21 cellular contexts compared by ENCODE assay signal in genomic region chr15:55894406-55894965, GRCh38.
DNase-seq lines count a peak whose midpoint lies in the region; ATAC-seq and TF ChIP-seq lines count a peak whose summit lies in the region.
"Had no signal": no experiment of that assay in that cellular context is flagged by ENCODE, and none has a peak within 500 bp of the region (broad histone marks: within the 10 kb centered on the region; RNA-seq: fewer than 3 reads in every experiment).

No MANE protein-coding gene starts in this region.

- H3K4me3 ChIP-seq in right cardiac atrium (ENCODE audit: low read length) (peak overlapping the region; percentile 52), upper lobe of right lung (peak overlapping the region; percentile 11), esophagus squamous epithelium (peak overlapping the region in 2 of 4 donors; percentile 1 to 17)
- H3K4me3 ChIP-seq: right atrium auricular region, SJCRH30, tibial artery had no signal

- H3K9me3 ChIP-seq in right cardiac atrium (ENCODE audit: control insufficient read depth, low read length) (no peaks in the 10 kb centered on the region), upper lobe of right lung (no peaks in the 10 kb centered on the region), esophagus squamous epithelium (no peaks in the 10 kb centered on the region)
- H3K9me3 ChIP-seq: SJCRH30, tibial artery had no signal

- ATAC-seq in right cardiac atrium (no peak), left cardiac atrium (no peak), foreskin keratinocyte (no peak), upper lobe of right lung (no peak), HG02588 (IDR thresholded peaks at IDR 0.05; ENCODE audit: unreplicated experiment) (no peak)
- ATAC-seq in activated T-cell treated with anti-CD3 and anti-CD28 coated beads, Interleukin-2, amount 50 U/mL, for 4 hours: no peak
- ATAC-seq: activated CD8-positive, alpha-beta T cell treated with anti-CD3 and anti-CD28 coated beads for 36 hours; activated T-helper 17 cell treated with anti-CD3 and anti-CD28 coated beads, Interleukin-2, amount 50 U/mL, for 72 hours had no signal

- no peak for TF ChIP-seq POLR2A in esophagus squamous epithelium (IDR thresholded peaks at IDR 0.05)

- WGBS in right cardiac atrium: 59% methylated on average over 3 of the region's 3 CpGs
- 71 to 77% methylated on average over 3 of the region's 3 CpGs for WGBS in esophagus squamous epithelium, 2 donors

- intact Hi-C loops in right cardiac atrium (cut with DNase I): no loop called here
- intact Hi-C loops in left cardiac atrium (cut with DNase I): no loop called here
- intact Hi-C loops in upper lobe of right lung (cut with DNase I): no loop called here
- intact Hi-C loops in esophagus squamous epithelium (cut with DNase I): no loop called here

- H3K4me1 Mint-ChIP-seq in activated T-cell treated with anti-CD3 and anti-CD28 coated beads, Interleukin-2, amount 50 U/mL, for 4 hours (ENCODE audit: low read depth): peaks cover 10% of the 10 kb centered on the region

- TF ChIP-seq CTCF in foreskin keratinocyte (conservative IDR thresholded peaks at IDR 0.05): no peak
- no peak for TF ChIP-seq CTCF in upper lobe of right lung (IDR thresholded peaks at IDR 0.05)
- no peak for TF ChIP-seq CTCF in esophagus squamous epithelium (IDR thresholded peaks at IDR 0.05)

- in situ Hi-C loops in SK-MEL-5 (cut with HindIII; ENCODE audit: low pct_unique_long_range_greater_than_20kb, low sequenced_read_pairs): no loop called here

- no peak for DNase-seq in right cardiac atrium
- no peak for DNase-seq in left cardiac atrium
- peak; percentile 30 for DNase-seq in SK-MEL-5 (ENCODE audit: low read depth, low spot score)
- DNase-seq in foreskin keratinocyte: no peak
- DNase-seq in upper lobe of right lung: no peak
- DNase-seq in esophagus squamous epithelium (lab: John Stamatoyannopoulos, UW): no peak
- no peak for DNase-seq in activated T-cell treated with anti-CD3 and anti-CD28 coated beads, Interleukin-2, amount 50 U/mL, for 4 hours
- DNase-seq: activated CD8-positive, alpha-beta T cell treated with anti-CD3 and anti-CD28 coated beads for 36 hours; amygdala; COR-L47; GF-D8; GOT3; NCI-H1092 treated with DMSO at 0.1 percent for 48 hours; SJCRH30; stimulated activated CD4-positive, alpha-beta T cell treated with anti-CD3 and anti-CD28 coated beads, Interleukin-4, amount 100 ng/mL, for 1 hour; tibial artery had no signal

- no peaks in the 10 kb centered on the region for H3K27me3 Mint-ChIP-seq in activated T-cell treated with anti-CD3 and anti-CD28 coated beads, Interleukin-2, amount 50 U/mL, for 4 hours (ENCODE audit: low read depth)
- H3K27me3 Mint-ChIP-seq: activated CD8-positive, alpha-beta T cell treated with anti-CD3 and anti-CD28 coated beads for 36 hours; activated T-helper 17 cell treated with anti-CD3 and anti-CD28 coated beads, Interleukin-2, amount 50 U/mL, for 72 hours; IgD-negative memory B cell had no signal

- H3K4me1 ChIP-seq in right cardiac atrium (ENCODE audit: control insufficient read depth, insufficient read depth, low read length) (peaks cover 4% of the 10 kb centered on the region), foreskin keratinocyte (peaks cover 34% of the 10 kb centered on the region), upper lobe of right lung (no peaks in the 10 kb centered on the region), esophagus squamous epithelium (peaks cover 0 to 8% (median 0%) of the 10 kb centered on the region in 3 donors)
- H3K4me1 ChIP-seq: SJCRH30 had no signal

- H3K36me3 Mint-ChIP-seq in activated T-cell treated with anti-CD3 and anti-CD28 coated beads, Interleukin-2, amount 50 U/mL, for 4 hours (ENCODE audit: insufficient read depth): no peaks in the 10 kb centered on the region
- H3K36me3 Mint-ChIP-seq: IgD-negative memory B cell had no signal

- H3K27me3 ChIP-seq in right cardiac atrium (ENCODE audit: control insufficient read depth, insufficient read depth) (no peaks in the 10 kb centered on the region), foreskin keratinocyte (no peaks in the 10 kb centered on the region), upper lobe of right lung (no peaks in the 10 kb centered on the region), esophagus squamous epithelium (no peaks in the 10 kb centered on the region)
- H3K27me3 ChIP-seq: right atrium auricular region, SJCRH30, tibial artery had no signal

- H3K36me3 ChIP-seq in upper lobe of right lung (no peaks in the 10 kb centered on the region), esophagus squamous epithelium (no peaks in the 10 kb centered on the region)
- H3K36me3 ChIP-seq: right atrium auricular region, SJCRH30, tibial artery had no signal

- no peak overlapping the region for H3K27ac ChIP-seq in right cardiac atrium (ENCODE audit: low read length)
- peak overlapping the region; percentile 62 for H3K27ac ChIP-seq in foreskin keratinocyte
- H3K27ac ChIP-seq in upper lobe of right lung: no peak overlapping the region
- peak overlapping the region in 1 of 4 donors; percentile 1 for H3K27ac ChIP-seq in esophagus squamous epithelium
- H3K27ac ChIP-seq: SJCRH30, tibial artery had no signal

- H3K9me3 Mint-ChIP-seq in activated T-cell treated with anti-CD3 and anti-CD28 coated beads, Interleukin-2, amount 50 U/mL, for 4 hours: no peaks in the 10 kb centered on the region
- H3K9me3 Mint-ChIP-seq: activated CD8-positive, alpha-beta T cell treated with anti-CD3 and anti-CD28 coated beads for 36 hours; activated T-helper 17 cell treated with anti-CD3 and anti-CD28 coated beads, Interleukin-2, amount 50 U/mL, for 72 hours; IgD-negative memory B cell had no signal

- H3K4me3 Mint-ChIP-seq in activated T-cell treated with anti-CD3 and anti-CD28 coated beads, Interleukin-2, amount 50 U/mL, for 4 hours: no peak overlapping the region
- H3K4me3 Mint-ChIP-seq: activated CD8-positive, alpha-beta T cell treated with anti-CD3 and anti-CD28 coated beads for 36 hours; activated T-helper 17 cell treated with anti-CD3 and anti-CD28 coated beads, Interleukin-2, amount 50 U/mL, for 72 hours; nephron had no signal
